ENCODE assay signal across 4 cellular contexts in the genomic region with DNA sequence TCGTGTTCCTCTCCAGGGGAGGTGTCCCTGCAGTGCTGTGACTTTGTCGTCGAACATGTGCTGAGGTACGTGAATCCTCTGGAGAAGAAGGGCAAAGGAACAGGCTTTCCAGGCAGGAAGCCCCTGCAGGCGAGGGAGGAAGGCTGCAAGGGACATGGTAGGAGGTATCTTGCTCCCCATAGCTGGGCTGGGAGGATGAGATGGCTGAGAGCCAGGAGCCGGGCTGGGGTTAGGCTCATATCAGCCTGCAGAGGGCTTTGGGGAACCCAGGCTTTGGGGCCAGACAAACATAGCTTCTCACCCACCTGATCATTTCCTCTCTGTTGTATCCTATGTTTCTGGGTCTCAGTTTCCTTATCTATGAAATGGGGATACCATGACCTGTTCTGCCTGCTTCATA. TPM values are rescaled to one million over a fixed set of nuclear protein-coding genes. Genes with fewer than 3 reads are reported as not detected.
"Had no signal": no experiment of that assay in that cellular context is flagged by ENCODE, and none has a peak within 500 bp of the region (broad histone marks: within the 10 kb centered on the region; RNA-seq: fewer than 3 reads in every experiment).

No MANE protein-coding gene starts in this region.

RNA-seq across cellular contexts. Expression of a gene that starts 34.4 kb away (rescaled TPM):
- polyA plus RNA-seq: immature natural killer cell; mammary epithelial cell; naive thymus-derived CD4-positive, alpha-beta T cell; naive thymus-derived CD8-positive, alpha-beta T cell had no signal
